ENCODE assay signal across 9 cellular contexts in genomic region chr19:45884682-45885555, GRCh38. TPM values are rescaled to one million over a fixed set of nuclear protein-coding genes. Genes with fewer than 3 reads are reported as not detected.
A peak's percentile ranks its signal among the peaks of the same experiment; 100 is the strongest.
DNase-seq lines count a peak whose midpoint lies in the region; ATAC-seq, FAIRE-seq and TF ChIP-seq lines count a peak whose summit lies in the region.
"Had no signal": no experiment of that assay in that cellular context is flagged by ENCODE, and none has a peak within 500 bp of the region (broad histone marks: within the 10 kb centered on the region; RNA-seq: fewer than 3 reads in every experiment).

No MANE protein-coding gene starts in this region.

- no peaks in the 10 kb centered on the region for H3K27me3 Mint-ChIP-seq in endodermal cell (ENCODE audit: insufficient read depth)

- in situ Hi-C loops in Panc1 (cut with HindIII; ENCODE audit: low pct_unique_long_range_greater_than_20kb, low sequenced_read_pairs): no loop called here

- H3K4me3 ChIP-seq in A549: peak overlapping the region; percentile 87
- H3K4me3 ChIP-seq in GM12875 (ENCODE audit: low read depth, low read length): peak overlapping the region; percentile 75
- H3K4me3 ChIP-seq in Panc1 (ENCODE audit: low read depth in 2 of 2, low read length in 2 of 2): peak overlapping the region; percentile 51 to 69
- peak overlapping the region; percentile 90 for H3K4me3 ChIP-seq in endodermal cell (ENCODE audit: low read length)
- H3K4me3 ChIP-seq in neutrophil (ENCODE audit: low read depth in 1 of 2, low read length in 1 of 2): peak overlapping the region; percentile 76 to 83

- H3K4me2 ChIP-seq in A549: peak overlapping the region; percentile 87

- no peaks in the 10 kb centered on the region for H3K36me3 Mint-ChIP-seq in endodermal cell (ENCODE audit: low read depth)

- H3K27me3 ChIP-seq in Panc1 (ENCODE audit: control insufficient read depth, insufficient read depth, low read length): no peaks in the 10 kb centered on the region
- no peaks in the 10 kb centered on the region for H3K27me3 ChIP-seq in endodermal cell (ENCODE audit: control insufficient read depth, insufficient read depth, low read length, poor library complexity, severe bottlenecking)
- peaks cover 30% of the 10 kb centered on the region for H3K27me3 ChIP-seq in neutrophil

- peak overlapping the region; percentile 44 for H3K9ac ChIP-seq in endodermal cell (ENCODE audit: extremely low read depth, low read length, poor library complexity, severe bottlenecking)

- H3K27ac ChIP-seq in A549 (peak overlapping the region; percentile 95 to 97), Panc1 (ENCODE audit: low read length) (peak overlapping the region; percentile 63), endodermal cell (ENCODE audit: low read depth, low read length) (no peak overlapping the region), neutrophil (peak overlapping the region; percentile 90)

- WGBS in A549 (ENCODE audit: missing lambda C conversion rate): 86% methylated on average over 58 of the region's 72 CpGs
- WGBS in endodermal cell (ENCODE audit: insufficient coverage in 1 of 2, insufficient read length in 1 of 2), 2 experiments: 72 to 76% methylated on average over 62 to 72 of the region's 72 CpGs

- no peak for TF ChIP-seq EP300 in A549 (IDR thresholded peaks at IDR 0.05)

- TF ChIP-seq RAD21 in A549 (conservative IDR thresholded peaks at IDR 0.05 in 1 of 2, IDR thresholded peaks at IDR 0.05 in 1 of 2): no peak

- POLR2A ChIA-PET in A549 (lab: Yijun Ruan, JAX) (interaction anchor here (0.6 to 2.8 kb wide), 4 partner anchors 21 to 134 kb away, joined by 3 to 30 read pairs (median 4); partner anchors contain the start of genes FOXA3 and SYMPK), Panc1 (lab: Charles Lee) (interaction anchor here (0.6 kb wide), 1 partner anchor 10 kb away, joined by 3 read pairs; no protein-coding TSS in a partner anchor)

- intact Hi-C loops in Panc1 (cut with micrococcal nuclease; ENCODE audit: unreplicated experiment): no loop called here

- H3K4me1 ChIP-seq in A549 (peaks cover 45% of the 10 kb centered on the region), Panc1 (ENCODE audit: control insufficient read depth, insufficient read depth, low read length) (peaks cover 9% of the 10 kb centered on the region), endodermal cell (ENCODE audit: control insufficient read depth, insufficient read depth, low read length) (peaks cover 6% of the 10 kb centered on the region), neutrophil (ENCODE audit: control insufficient read depth in 1 of 2, insufficient read depth in 1 of 2, low read depth in 1 of 2, low read length in 1 of 2) (peaks cover 26 to 42% of the 10 kb centered on the region in 2 experiments)

- H3K9me3 ChIP-seq in A549: no peaks in the 10 kb centered on the region
- H3K9me3 ChIP-seq in Panc1 (ENCODE audit: control insufficient read depth, insufficient read depth, low read depth, low read length): no peaks in the 10 kb centered on the region
- H3K9me3 ChIP-seq in endodermal cell (ENCODE audit: control insufficient read depth, low read length): no peaks in the 10 kb centered on the region
- no peaks in the 10 kb centered on the region for H3K9me3 ChIP-seq in neutrophil

- H3K9me3 Mint-ChIP-seq in endodermal cell: no peaks in the 10 kb centered on the region

- ATAC-seq in A549 (no peak), Panc1 (peak; percentile 13; the same call in 1 of the 2 replicates), GM21381 (IDR thresholded peaks at IDR 0.05; ENCODE audit: unreplicated experiment) (no peak)

- H3K27ac Mint-ChIP-seq in endodermal cell: no peak overlapping the region

- TF ChIP-seq POLR2A in A549 (IDR thresholded peaks at IDR 0.05; ENCODE audit: low read length): no peak

- H3K36me3 ChIP-seq in Panc1 (ENCODE audit: control insufficient read depth, insufficient read depth, low read length) (no peaks in the 10 kb centered on the region), endodermal cell (ENCODE audit: control insufficient read depth, insufficient read depth, low read length) (peaks cover 3% of the 10 kb centered on the region), neutrophil (peaks cover 3% of the 10 kb centered on the region)

- peaks cover 24% of the 10 kb centered on the region for H3K4me1 Mint-ChIP-seq in endodermal cell

- peak overlapping the region; percentile 81 for H3K4me3 Mint-ChIP-seq in endodermal cell

- DNase-seq in A549 (ENCODE audit: low read depth in 1 of 2, low spot score in 1 of 2): no peak
- no peak for DNase-seq in Panc1 (ENCODE audit: low read depth, low spot score)
- peak; percentile 75 for DNase-seq in endodermal cell
- DNase-seq in germinal center (ENCODE audit: low spot score): no peak
- no peak for DNase-seq in NCI-H1694 (lab: John Stamatoyannopoulos, UW)

- no peak for FAIRE-seq in A549 (lab: Jason Lieb, UNC)
- FAIRE-seq: islet of Langerhans had no signal

- TF ChIP-seq CTCF in A549 (IDR thresholded peaks at IDR 0.05): no peak
- TF ChIP-seq CTCF in GM12875 (IDR thresholded peaks at IDR 0.05; ENCODE audit: borderline replicate concordance, insufficient read depth, low read depth, low read length): no peak
- no peak for TF ChIP-seq CTCF in Panc1 (IDR thresholded peaks at IDR 0.05)
- TF ChIP-seq CTCF in endodermal cell (conservative IDR thresholded peaks at IDR 0.05): no peak
- TF ChIP-seq CTCF in neutrophil (IDR thresholded peaks at IDR 0.05): no peak

- no TSS peak for BruUV-seq in Panc1 (replicated peaks; lab: Mats Ljungman, UMichigan)

- CTCF ChIA-PET in A549 (lab: Yijun Ruan, JAX): interaction anchor here (0.6 to 12.8 kb wide), 18 partner anchors 9 to 551 kb away, joined by 3 to 315 read pairs (median 4); partner anchors contain the start of genes FOXA3, MYPOP, RSPH6A and SIX5
- CTCF ChIA-PET in Panc1 (lab: Charles Lee): interaction anchor here (0.5 to 0.8 kb wide), 3 partner anchors 21 to 340 kb away, joined by 3 read pairs; no protein-coding TSS in a partner anchor

TF ChIP-seq in A549, 52 proteins besides CTCF, POLR2A, EP300 and RAD21 (continues in another document):
- TF ChIP-seq, protein P1, sequence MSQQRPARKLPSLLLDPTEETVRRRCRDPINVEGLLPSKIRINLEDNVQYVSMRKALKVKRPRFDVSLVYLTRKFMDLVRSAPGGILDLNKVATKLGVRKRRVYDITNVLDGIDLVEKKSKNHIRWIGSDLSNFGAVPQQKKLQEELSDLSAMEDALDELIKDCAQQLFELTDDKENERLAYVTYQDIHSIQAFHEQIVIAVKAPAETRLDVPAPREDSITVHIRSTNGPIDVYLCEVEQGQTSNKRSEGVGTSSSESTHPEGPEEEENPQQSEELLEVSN (IDR thresholded peaks at IDR 0.05; ENCODE audit: borderline replicate concordance, low read depth): no peak
- TF ChIP-seq ZSCAN20 (CRISPR knock-in tag; IDR thresholded peaks at IDR 0.05): no peak

RNA-seq across cellular contexts. Expression of gene IRF2BP1, which starts 1.0 kb away (rescaled TPM):
- polyA plus RNA-seq in A549 (2011; rRNA removed) (9.5 and 10.9 TPM in 2 replicates), A549 (2017; fragmentation: RNase III; extraction: RNeasy Plus Mini Kit Qiagen cat#74134 plus additional on column Dnase treatment) (20.1 to 23.1 TPM (median 21.3 TPM) in 3 replicates)
- polyA plus RNA-seq in A549 (2012; cell fraction: cytosol; rRNA removed): 17.2 and 27.7 TPM in 2 replicates
- polyA plus RNA-seq in A549 (2012; cell fraction: nucleus; rRNA removed): 17.1 and 29.4 TPM in 2 replicates
- 10.2 and 13.7 TPM in 2 replicates for polyA minus RNA-seq in A549 (2011; rRNA and poly(A)+ RNA removed)
- total RNA-seq in Panc1 (2021; ENCODE audit: unreplicated experiment) (21.9 TPM), endodermal cell (10 to 100 TPM; 23.8 to 30.3 TPM)
- 22.4 TPM for polyA plus RNA-seq in Panc1 (2012; ENCODE audit: insufficient read length)
- 18.0 TPM for polyA plus RNA-seq in endodermal cell (2013, experiment 1 of 2)
- polyA plus RNA-seq in endodermal cell (2013, experiment 2 of 2): 18.3 TPM

RNA-seq across cellular contexts. Expression of gene MYPOP, which starts 17.5 kb away (rescaled TPM):
- polyA plus RNA-seq in A549 (2011; rRNA removed) (2.1 and 3.4 TPM in 2 replicates), A549 (2017; fragmentation: RNase III; extraction: RNeasy Plus Mini Kit Qiagen cat#74134 plus additional on column Dnase treatment) (7.9 to 10.6 TPM (median 10.5 TPM) in 3 replicates)
- 6.2 and 8.9 TPM in 2 replicates for polyA plus RNA-seq in A549 (2012; cell fraction: cytosol; rRNA removed)
- polyA plus RNA-seq in A549 (2012; cell fraction: nucleus; rRNA removed): 10.0 and 12.8 TPM in 2 replicates
- 1.6 and 2.8 TPM in 2 replicates for polyA minus RNA-seq in A549 (2011; rRNA and poly(A)+ RNA removed)
- total RNA-seq in Panc1 (2021; ENCODE audit: unreplicated experiment) (11.1 TPM), endodermal cell (10 to 100 TPM; 13.6 to 19.9 TPM)
- 11.6 TPM for polyA plus RNA-seq in Panc1 (2012; ENCODE audit: insufficient read length)
- polyA plus RNA-seq in endodermal cell (2013, experiment 1 of 2): 9.8 TPM
- 8.9 TPM for polyA plus RNA-seq in endodermal cell (2013, experiment 2 of 2)

RNA-seq across cellular contexts. Expression of gene FOXA3, which starts 20.8 kb away (rescaled TPM):
- polyA plus RNA-seq in A549 (2011; rRNA removed): 5.3 and 6.5 TPM in 2 replicates
- polyA plus RNA-seq in A549 (2012; cell fraction: cytosol; rRNA removed): 0.90 and 0.98 TPM in 2 replicates
- 0.74 and 0.77 TPM in 2 replicates for polyA plus RNA-seq in A549 (2012; cell fraction: nucleus; rRNA removed)
- 1.2 to 1.6 TPM (median 1.3 TPM) in 3 replicates for polyA plus RNA-seq in A549 (2017; fragmentation: RNase III; extraction: RNeasy Plus Mini Kit Qiagen cat#74134 plus additional on column Dnase treatment)
- polyA minus RNA-seq in A549 (2011; rRNA and poly(A)+ RNA removed): 6.0 and 6.6 TPM in 2 replicates
- total RNA-seq in Panc1 (2021; ENCODE audit: unreplicated experiment): 0.26 TPM
- polyA plus RNA-seq in Panc1 (2012; ENCODE audit: insufficient read length): 0.22 TPM
- total RNA-seq in endodermal cell: 10 to 100 TPM; 54.2 to 58.1 TPM
- polyA plus RNA-seq in endodermal cell (2013, experiment 1 of 2): 8.4 TPM
- polyA plus RNA-seq in endodermal cell (2013, experiment 2 of 2): 8.1 TPM

RNA-seq across cellular contexts. Expression of gene SYMPK, which starts 22.0 kb away (rescaled TPM):
- polyA plus RNA-seq in A549 (2011; rRNA removed) (92.6 and 105 TPM in 2 replicates), A549 (2017; fragmentation: RNase III; extraction: RNeasy Plus Mini Kit Qiagen cat#74134 plus additional on column Dnase treatment) (57.8 to 61.9 TPM (median 58.1 TPM) in 3 replicates)
- polyA plus RNA-seq in A549 (2012; cell fraction: cytosol; rRNA removed): 102 and 122 TPM in 2 replicates
- polyA plus RNA-seq in A549 (2012; cell fraction: nucleus; rRNA removed): 262 and 328 TPM in 2 replicates
- polyA minus RNA-seq in A549 (2011; rRNA and poly(A)+ RNA removed): 125 and 128 TPM in 2 replicates
- total RNA-seq in Panc1 (2021; ENCODE audit: unreplicated experiment) (47.7 TPM), endodermal cell (100 to 1,000 TPM; 104 to 119 TPM)
- polyA plus RNA-seq in Panc1 (2012; ENCODE audit: insufficient read length): 46.6 TPM
- polyA plus RNA-seq in endodermal cell (2013, experiment 1 of 2): 68.8 TPM
- 64.9 TPM for polyA plus RNA-seq in endodermal cell (2013, experiment 2 of 2)

RNA-seq across cellular contexts. Expression of gene NANOS2, which starts 29.7 kb away (rescaled TPM):
- polyA plus RNA-seq in A549 (2011; rRNA removed) (not detected in 2 replicates), A549 (2017; fragmentation: RNase III; extraction: RNeasy Plus Mini Kit Qiagen cat#74134 plus additional on column Dnase treatment) (not detected in 3 replicates)
- not detected in 2 replicates for polyA plus RNA-seq in A549 (2012; cell fraction: cytosol; rRNA removed)
- not detected in 2 replicates for polyA plus RNA-seq in A549 (2012; cell fraction: nucleus; rRNA removed)
- polyA minus RNA-seq in A549 (2011; rRNA and poly(A)+ RNA removed): not detected in 2 replicates
- total RNA-seq in Panc1 (2021; ENCODE audit: unreplicated experiment) (not detected), endodermal cell (not detected)
- polyA plus RNA-seq in Panc1 (2012; ENCODE audit: insufficient read length): not detected
- polyA plus RNA-seq in endodermal cell (2013, experiment 1 of 2): not detected
- polyA plus RNA-seq in endodermal cell (2013, experiment 2 of 2): not detected

Comparison
In these comparisons a context has a peak if more than half of its experiments do, and no peak if none do; other contexts are left out.
1. RNA of gene FOXA3, which starts 20.8 kb away (total RNA-seq): 54.2 to 58.1 TPM in endodermal cell; 0.26 TPM in Panc1 (single experiment); every median in the first group is over 10 times any median in the second.
2. Peak in every context shown above with its lines, with median percentiles within 50 percentile points of each other: H3K4me3 ChIP-seq.